9 cellular contexts compared by ENCODE assay signal in genomic region chr10:24642921-24643678, GRCh38.
DNase-seq lines count a peak whose midpoint lies in the region; ATAC-seq and TF ChIP-seq lines count a peak whose summit lies in the region.
"Had no signal": no experiment of that assay in that cellular context is flagged by ENCODE, and none has a peak within 500 bp of the region (broad histone marks: within the 10 kb centered on the region; RNA-seq: fewer than 3 reads in every experiment).

No MANE protein-coding gene starts in this region.

- H3K27me3 ChIP-seq in heart left ventricle, result no peaks in the 10 kb centered on the region

- H3K9me3 ChIP-seq in heart left ventricle, result no peaks in the 10 kb centered on the region

- ATAC-seq in GM19324 (IDR thresholded peaks at IDR 0.05; ENCODE audit: low FRiP score, unreplicated experiment) (peak; percentile 74), HG03139 (IDR thresholded peaks at IDR 0.05; ENCODE audit: unreplicated experiment) (peak; percentile 61), heart left ventricle (peak; percentile 61 to 91 (median 88))
- ATAC-seq in activated T-helper 17 cell treated with anti-CD3 and anti-CD28 coated beads, Interleukin-2, amount 50 U/mL, for 72 hours (replicated peaks), result peak; percentile 76

- no peak overlapping the region for H3K27ac ChIP-seq in heart left ventricle

- TF ChIP-seq CTCF in heart left ventricle (IDR thresholded peaks at IDR 0.05) (peak; percentile 66 to 87 (median 81)), retinal pigment epithelial cell (conservative IDR thresholded peaks at IDR 0.05; ENCODE audit: low read depth, low read length) (peak; percentile 78)

- H3K36me3 ChIP-seq in heart left ventricle, result no peaks in the 10 kb centered on the region

- H3K4me1 ChIP-seq in heart left ventricle, result peaks cover 0 to 50% (median 15%) of the 10 kb centered on the region in 12 donors

- H3K9me3 Mint-ChIP-seq in activated T-helper 17 cell treated with anti-CD3 and anti-CD28 coated beads, Interleukin-2, amount 50 U/mL, for 72 hours, result no peaks in the 10 kb centered on the region
- H3K9me3 Mint-ChIP-seq: stimulated activated naive CD8-positive, alpha-beta T cell treated with anti-CD3 and anti-CD28 coated beads, Interleukin-15, Interleukin-2, amounts not matched to agents 100 ng/mL and 50 ng/mL, for 24 hours had no signal

- H3K36me3 Mint-ChIP-seq in activated T-helper 17 cell treated with anti-CD3 and anti-CD28 coated beads, Interleukin-2, amount 50 U/mL, for 72 hours (ENCODE audit: low read depth), result no peaks in the 10 kb centered on the region

- DNase-seq in DMS153 (lab: John Stamatoyannopoulos, UW) (peak; percentile 49), NCI-H2171 (lab: John Stamatoyannopoulos, UW) (peak; percentile 26), heart left ventricle (peak in 1 of 5 donors; percentile 16), retinal pigment epithelial cell (ENCODE audit: low read depth) (peak; percentile 45), nucleus accumbens (lab: John Stamatoyannopoulos, UW) (no peak)

- intact Hi-C loops in heart left ventricle (cut with DNase I), result loop anchor here (1.0 to 10.0 kb wide), 15 partner anchors 79 to 442 kb away; partner anchors contain the start of genes ARHGAP21 (in 6 of the 10), PRTFDC1 (in 3 of the 10), ENKUR (in 1 of the 10) and THNSL1 (in 1 of the 10)

- WGBS in heart left ventricle, 4 donors, result 30 to 35% (median 32%) methylated on average over 6 of the region's 6 CpGs

- H3K27ac Mint-ChIP-seq in activated T-helper 17 cell treated with anti-CD3 and anti-CD28 coated beads, Interleukin-2, amount 50 U/mL, for 72 hours, result no peak overlapping the region
- H3K27ac Mint-ChIP-seq: stimulated activated naive CD8-positive, alpha-beta T cell treated with anti-CD3 and anti-CD28 coated beads, Interleukin-15, Interleukin-2, amounts not matched to agents 100 ng/mL and 50 ng/mL, for 24 hours had no signal

- H3K4me3 Mint-ChIP-seq in activated T-helper 17 cell treated with anti-CD3 and anti-CD28 coated beads, Interleukin-2, amount 50 U/mL, for 72 hours, result no peak overlapping the region
- H3K4me3 Mint-ChIP-seq: stimulated activated naive CD8-positive, alpha-beta T cell treated with anti-CD3 and anti-CD28 coated beads, Interleukin-15, Interleukin-2, amounts not matched to agents 100 ng/mL and 50 ng/mL, for 24 hours had no signal

- TF ChIP-seq POLR2A in heart left ventricle (IDR thresholded peaks at IDR 0.05), result no peak

- H3K4me3 ChIP-seq in heart left ventricle (no peak overlapping the region), retinal pigment epithelial cell (ENCODE audit: low read length) (no peak overlapping the region)

- no peaks in the 10 kb centered on the region for H3K27me3 Mint-ChIP-seq in activated T-helper 17 cell treated with anti-CD3 and anti-CD28 coated beads, Interleukin-2, amount 50 U/mL, for 72 hours
- H3K27me3 Mint-ChIP-seq: stimulated activated naive CD8-positive, alpha-beta T cell treated with anti-CD3 and anti-CD28 coated beads, Interleukin-15, Interleukin-2, amounts not matched to agents 100 ng/mL and 50 ng/mL, for 24 hours had no signal

- H3K4me1 Mint-ChIP-seq in activated T-helper 17 cell treated with anti-CD3 and anti-CD28 coated beads, Interleukin-2, amount 50 U/mL, for 72 hours, result no peaks in the 10 kb centered on the region

Comparison
In these comparisons a context has a peak if more than half of its experiments do, and no peak if none do; other contexts are left out.
1. DNase-seq: peak in DMS153 (single experiment), NCI-H2171 (single experiment) and retinal pigment epithelial cell (single experiment); none in nucleus accumbens (0 of 56).
2. Peak in every context shown above with its lines, with median percentiles within 50 percentile points of each other: ATAC-seq.